In genomic region chr4:122836941-122837340, GRCh38 we compare ENCODE assay signal across 1 cellular context.
TF ChIP-seq lines count a peak whose summit lies in the region.

No MANE protein-coding gene starts in this region.

TF ChIP-seq in HepG2, 621 proteins besides CTCF, POLR2A, EP300 and RAD21 (continued from another document):
- no peak for TF ChIP-seq ZBTB49 (CRISPR knock-in tag; IDR thresholded peaks at IDR 0.05; ENCODE audit: borderline replicate concordance)
- TF ChIP-seq ZNF644 (CRISPR knock-in tag; IDR thresholded peaks at IDR 0.05; ENCODE audit: low read depth) = no peak
- no peak for TF ChIP-seq TCF7 (IDR thresholded peaks at IDR 0.05; ENCODE audit: low read depth)
- TF ChIP-seq CEBPG (CRISPR knock-in tag; IDR thresholded peaks at IDR 0.05) = no peak
- no peak for TF ChIP-seq KAT7 (CRISPR knock-in tag; IDR thresholded peaks at IDR 0.05; ENCODE audit: borderline replicate concordance)
